ENCODE assay signal across 30 cellular contexts in the genomic region with DNA sequence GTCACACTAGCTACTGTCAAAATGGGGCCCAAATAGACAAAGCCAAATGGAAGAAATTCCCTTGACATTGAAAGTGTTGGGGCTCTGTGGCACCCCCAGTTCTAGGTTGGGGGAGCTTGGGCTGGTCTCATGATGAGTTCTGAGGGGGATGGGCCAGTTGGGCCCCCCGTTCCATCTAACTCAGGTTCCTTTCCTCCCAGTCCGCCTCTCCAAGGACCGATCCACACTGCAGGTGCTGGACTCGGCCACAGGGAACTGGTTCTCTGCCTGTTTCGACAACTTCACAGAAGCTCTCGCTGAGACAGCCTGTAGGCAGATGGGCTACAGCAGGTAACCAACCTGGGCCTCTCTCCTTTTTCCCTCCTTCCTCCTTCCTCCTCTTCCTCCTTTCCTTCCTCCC. TPM values are rescaled to one million over a fixed set of nuclear protein-coding genes. Genes with fewer than 3 reads are reported as not detected.
"Had no signal": no experiment of that assay in that cellular context is flagged by ENCODE, and none has a peak within 500 bp of the region (broad histone marks: within the 10 kb centered on the region; RNA-seq: fewer than 3 reads in every experiment).

No MANE protein-coding gene starts in this region.

- FAIRE-seq: TTC549 had no signal

- ATAC-seq: activated CD8-positive, alpha-beta T cell treated with anti-CD3 and anti-CD28 coated beads for 36 hours; activated naive CD4-positive, alpha-beta T cell treated with anti-CD3 and anti-CD28 coated beads, Interleukin-2, amount 50 U/mL, for 72 hours; activated T-cell treated with anti-CD3 and anti-CD28 coated beads, Interleukin-2, amount 50 U/mL, for 4 hours; activated T-helper 17 cell treated with anti-CD3 and anti-CD28 coated beads, Interleukin-2, amount 50 U/mL, for 72 hours; effector memory CD8-positive, alpha-beta T cell; foreskin keratinocyte; gastrocnemius medialis; WTC11 had no signal

- H3K27me3 ChIP-seq: ascending aorta, breast epithelium, cardiac muscle cell, dorsolateral prefrontal cortex, esophagus muscularis mucosa, gastrocnemius medialis had no signal

- H3K36me3 ChIP-seq: ascending aorta, breast epithelium, cardiac muscle cell, esophagus muscularis mucosa, gastrocnemius medialis had no signal

- H3K4me1 ChIP-seq: ascending aorta, breast epithelium, foreskin keratinocyte had no signal

- H3K4me3 ChIP-seq: ascending aorta, breast epithelium, cardiac muscle cell, coronary artery, dorsolateral prefrontal cortex, esophagus muscularis mucosa, gastrocnemius medialis had no signal

- H3K9me3 ChIP-seq: ascending aorta, breast epithelium, esophagus muscularis mucosa, gastrocnemius medialis had no signal

- DNase-seq: activated CD4-positive, alpha-beta T cell treated with anti-CD3 and anti-CD28 coated beads for 1 hour; activated CD4-positive, alpha-beta T cell treated with anti-CD3 and anti-CD28 coated beads for 48 hours; activated CD4-positive, alpha-beta T cell treated with anti-CD3 and anti-CD28 coated beads, Interleukin-2, amount 50 U/mL, for 1 hour; activated CD4-positive, alpha-beta T cell treated with anti-CD3 and anti-CD28 coated beads, Interleukin-2, amount 50 U/mL, for 48 hours; activated CD8-positive, alpha-beta memory T cell treated with anti-CD3 and anti-CD28 coated beads for 24 hours; activated CD8-positive, alpha-beta T cell treated with anti-CD3 and anti-CD28 coated beads for 36 hours; activated gamma-delta T cell; activated naive CD4-positive, alpha-beta T cell; activated naive CD4-positive, alpha-beta T cell treated with anti-CD3 and anti-CD28 coated beads, Interleukin-2, amount 10 ng/mL, durations not matched to agents 7 days and 5 days; activated naive CD8-positive, alpha-beta T cell treated with anti-CD3 and anti-CD28 coated beads, Interleukin-2, amount 10 ng/mL, durations not matched to agents 7 days and 5 days; activated T-cell treated with anti-CD3 and anti-CD28 coated beads, Interleukin-2, amount 50 U/mL, for 4 hours; dorsolateral prefrontal cortex; effector memory CD8-positive, alpha-beta T cell; erythroblast; foreskin keratinocyte; gastrocnemius medialis; glutamatergic neuron; T-helper 2 cell had no signal

- H3K27ac ChIP-seq: ascending aorta, breast epithelium, cardiac muscle cell, coronary artery, dorsolateral prefrontal cortex, esophagus muscularis mucosa, foreskin keratinocyte, gastrocnemius medialis, VCaP had no signal

RNA-seq across cellular contexts. Expression of a gene that starts 17.7 kb away (rescaled TPM):
- total RNA-seq: activated naive CD4-positive, alpha-beta T cell treated with anti-CD3 and anti-CD28 coated beads, Interleukin-2, amount 50 U/mL, for 72 hours; activated T-cell treated with anti-CD3 and anti-CD28 coated beads, Interleukin-2, amount 50 U/mL, for 4 hours; activated T-helper 17 cell treated with anti-CD3 and anti-CD28 coated beads, Interleukin-2, amount 50 U/mL, for 72 hours; ascending aorta; breast epithelium; cardiac muscle cell; cerebellum; esophagus muscularis mucosa; foreskin keratinocyte; gastrocnemius medialis; WTC11 had no signal
- polyA plus RNA-seq: cardiac muscle cell, foreskin keratinocyte had no signal

RNA-seq across cellular contexts. Expression of a gene that starts 27.6 kb away (rescaled TPM):
- total RNA-seq: activated CD8-positive, alpha-beta T cell treated with anti-CD3 and anti-CD28 coated beads for 36 hours; activated naive CD4-positive, alpha-beta T cell treated with anti-CD3 and anti-CD28 coated beads, Interleukin-2, amount 50 U/mL, for 72 hours; ascending aorta; cardiac muscle cell; cerebellum; dorsolateral prefrontal cortex; T-helper 1 cell treated with Interleukin-12 subunit alpha and Interleukin-12 subunit beta and Interleukin-4 antibody, amounts not matched to agents 30 ng/mL and 1 ng/mL, for 36 hours had no signal
- polyA plus RNA-seq: cardiac muscle cell had no signal

RNA-seq across cellular contexts. Expression of a gene that starts 48.1 kb away (rescaled TPM):
- total RNA-seq: activated T-cell treated with anti-CD3 and anti-CD28 coated beads, Interleukin-2, amount 50 U/mL, for 4 hours had no signal
